ENCODE assay signal across 1 cellular context in the genomic region with DNA sequence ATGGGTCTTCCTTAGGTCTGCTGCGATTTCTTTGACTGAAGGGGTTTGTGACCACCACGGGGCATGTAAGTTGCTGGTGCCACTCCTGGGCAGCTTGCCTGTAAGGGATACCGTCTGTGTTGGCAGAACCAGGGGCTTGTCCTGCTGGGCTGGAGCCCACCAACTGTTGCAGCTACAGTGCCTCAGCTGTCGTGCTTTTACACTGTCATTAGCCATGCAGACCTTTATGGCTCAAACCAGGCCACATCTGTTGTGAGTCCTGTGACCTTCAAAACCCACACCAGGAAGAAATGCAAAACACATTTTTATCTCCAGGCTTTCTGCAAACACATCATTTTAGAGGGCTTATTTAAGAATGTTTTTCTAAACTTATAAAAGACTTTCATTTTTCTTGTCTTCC.
TF ChIP-seq lines count a peak whose summit lies in the region.

No MANE protein-coding gene starts in this region.

TF ChIP-seq in HEK293, 187 proteins besides CTCF, POLR2A, EP300 and RAD21 (continued from another document):
- TF ChIP-seq ZNF140 (tag by site-specific recombination; IDR thresholded peaks at IDR 0.05) (no peak), ZNF223 (tag by site-specific recombination; IDR thresholded peaks at IDR 0.05) (no peak), ZNF184 (tag by site-specific recombination; IDR thresholded peaks at IDR 0.05) (no peak), ZNF843 (tag by site-specific recombination; IDR thresholded peaks at IDR 0.05) (no peak), ZNF792 (tag by site-specific recombination; IDR thresholded peaks at IDR 0.05) (no peak), ZNF174 (tag by site-specific recombination; IDR thresholded peaks at IDR 0.05) (no peak), ZIC2 (tag by site-specific recombination; IDR thresholded peaks at IDR 0.05) (peak; percentile 49), HOXD13 (CRISPR knock-in tag; IDR thresholded peaks at IDR 0.05; ENCODE audit: borderline replicate concordance) (no peak), ZNF610 (tag by site-specific recombination; IDR thresholded peaks at IDR 0.05; ENCODE audit: borderline replicate concordance) (no peak)
- TF ChIP-seq, protein P1, sequence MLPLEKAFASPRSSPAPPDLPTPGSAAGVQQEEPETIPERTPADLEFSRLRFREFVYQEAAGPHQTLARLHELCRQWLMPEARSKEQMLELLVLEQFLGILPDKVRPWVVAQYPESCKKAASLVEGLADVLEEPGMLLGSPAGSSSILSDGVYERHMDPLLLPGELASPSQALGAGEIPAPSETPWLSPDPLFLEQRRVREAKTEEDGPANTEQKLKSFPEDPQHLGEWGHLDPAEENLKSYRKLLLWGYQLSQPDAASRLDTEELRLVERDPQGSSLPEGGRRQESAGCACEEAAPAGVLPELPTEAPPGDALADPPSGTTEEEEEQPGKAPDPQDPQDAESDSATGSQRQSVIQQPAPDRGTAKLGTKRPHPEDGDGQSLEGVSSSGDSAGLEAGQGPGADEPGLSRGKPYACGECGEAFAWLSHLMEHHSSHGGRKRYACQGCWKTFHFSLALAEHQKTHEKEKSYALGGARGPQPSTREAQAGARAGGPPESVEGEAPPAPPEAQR (tag by site-specific recombination; IDR thresholded peaks at IDR 0.05) = no peak
- TF ChIP-seq, protein P2, sequence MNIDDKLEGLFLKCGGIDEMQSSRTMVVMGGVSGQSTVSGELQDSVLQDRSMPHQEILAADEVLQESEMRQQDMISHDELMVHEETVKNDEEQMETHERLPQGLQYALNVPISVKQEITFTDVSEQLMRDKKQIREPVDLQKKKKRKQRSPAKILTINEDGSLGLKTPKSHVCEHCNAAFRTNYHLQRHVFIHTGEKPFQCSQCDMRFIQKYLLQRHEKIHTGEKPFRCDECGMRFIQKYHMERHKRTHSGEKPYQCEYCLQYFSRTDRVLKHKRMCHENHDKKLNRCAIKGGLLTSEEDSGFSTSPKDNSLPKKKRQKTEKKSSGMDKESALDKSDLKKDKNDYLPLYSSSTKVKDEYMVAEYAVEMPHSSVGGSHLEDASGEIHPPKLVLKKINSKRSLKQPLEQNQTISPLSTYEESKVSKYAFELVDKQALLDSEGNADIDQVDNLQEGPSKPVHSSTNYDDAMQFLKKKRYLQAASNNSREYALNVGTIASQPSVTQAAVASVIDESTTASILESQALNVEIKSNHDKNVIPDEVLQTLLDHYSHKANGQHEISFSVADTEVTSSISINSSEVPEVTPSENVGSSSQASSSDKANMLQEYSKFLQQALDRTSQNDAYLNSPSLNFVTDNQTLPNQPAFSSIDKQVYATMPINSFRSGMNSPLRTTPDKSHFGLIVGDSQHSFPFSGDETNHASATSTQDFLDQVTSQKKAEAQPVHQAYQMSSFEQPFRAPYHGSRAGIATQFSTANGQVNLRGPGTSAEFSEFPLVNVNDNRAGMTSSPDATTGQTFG (tag by site-specific recombination; IDR thresholded peaks at IDR 0.05; ENCODE audit: borderline replicate concordance) = no peak
